In the genomic region with DNA sequence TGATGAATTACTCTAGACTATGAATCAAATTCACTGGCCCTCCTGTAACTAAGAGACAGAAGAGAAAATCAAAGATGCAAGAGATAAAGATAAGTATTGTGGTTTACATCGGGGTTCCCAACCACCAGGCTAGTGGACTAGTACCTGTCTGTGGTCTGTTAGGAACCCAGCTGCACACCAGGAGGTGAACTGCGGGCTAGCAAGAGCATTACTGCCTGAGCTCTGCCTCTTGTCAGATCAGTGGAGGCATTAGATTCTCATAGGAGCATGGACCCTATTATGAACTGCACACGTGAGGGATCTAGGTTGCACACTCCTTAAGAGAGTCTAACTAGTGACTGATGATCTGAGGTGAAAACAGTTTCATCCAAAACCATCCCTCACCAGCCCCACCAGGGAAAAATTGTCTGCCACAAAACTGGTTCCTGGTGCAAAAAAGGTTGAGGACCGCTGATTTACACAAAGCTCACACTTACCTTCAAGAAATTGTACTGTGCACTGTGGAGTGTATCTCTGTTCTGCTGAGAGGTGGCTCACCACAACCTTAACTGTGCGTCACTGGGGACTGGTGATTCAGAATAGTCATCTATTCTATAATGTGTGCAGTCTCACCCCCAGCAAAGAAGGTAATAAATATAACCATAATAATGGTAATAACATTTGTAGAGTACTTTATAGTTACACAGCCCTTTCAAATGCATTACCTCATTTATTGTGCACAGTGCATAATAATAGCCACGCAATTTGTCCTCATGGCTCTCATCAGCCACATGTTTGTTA, we compare ENCODE assay signal across 14 cellular contexts. TPM values are rescaled to one million over a fixed set of nuclear protein-coding genes. Genes with fewer than 3 reads are reported as not detected.
DNase-seq lines count a peak whose midpoint lies in the region; ATAC-seq and TF ChIP-seq lines count a peak whose summit lies in the region.
"Had no signal": no experiment of that assay in that cellular context is flagged by ENCODE, and none has a peak within 500 bp of the region (broad histone marks: within the 10 kb centered on the region; RNA-seq: fewer than 3 reads in every experiment).

No MANE protein-coding gene starts in this region.

- no peaks in the 10 kb centered on the region for H3K9me3 ChIP-seq in T-helper 17 cell (ENCODE audit: control insufficient read depth, low read length, poor library complexity, severe bottlenecking)
- H3K9me3 ChIP-seq in transverse colon, result peaks cover 0 to 5% of the 10 kb centered on the region in 2 donors
- H3K9me3 ChIP-seq: testis had no signal

- intact Hi-C loops in activated CD4-positive, alpha-beta T cell treated with anti-CD3 and anti-CD28 coated beads, Interleukin-2, amount 10 ng/mL, durations not matched to agents 24 days and 14 days (cut with micrococcal nuclease), result no loop called here
- intact Hi-C loops in transverse colon (cut with DNase I; ENCODE audit: low total_unique reads), result no loop called here

- peaks cover 2% of the 10 kb centered on the region for H3K36me3 Mint-ChIP-seq in activated CD4-positive, alpha-beta T cell treated with anti-CD3 and anti-CD28 coated beads, Interleukin-2, amount 10 ng/mL, durations not matched to agents 24 days and 14 days (ENCODE audit: low read depth)
- H3K36me3 Mint-ChIP-seq in T-helper 17 cell (ENCODE audit: low read depth) (no peaks in the 10 kb centered on the region), osteocyte (ENCODE audit: unreplicated experiment) (peaks cover 5% of the 10 kb centered on the region)

- H3K4me3 ChIP-seq in transverse colon, result no peak overlapping the region
- H3K4me3 ChIP-seq: testis had no signal

- 71 to 86% methylated on average over 2 to 6 of the region's 6 CpGs for WGBS in transverse colon (ENCODE audit: low coverage in 1 of 2), 2 donors

- no peak for TF ChIP-seq EP300 in transverse colon (IDR thresholded peaks at IDR 0.05; ENCODE audit: low read depth)

- H3K27me3 ChIP-seq in transverse colon, result no peaks in the 10 kb centered on the region
- H3K27me3 ChIP-seq: foreskin keratinocyte, testis had no signal

- H3K4me3 Mint-ChIP-seq in activated CD4-positive, alpha-beta T cell treated with anti-CD3 and anti-CD28 coated beads, Interleukin-2, amount 10 ng/mL, durations not matched to agents 24 days and 14 days, result no peak overlapping the region
- H3K4me3 Mint-ChIP-seq in T-helper 17 cell (no peak overlapping the region), osteocyte (ENCODE audit: unreplicated experiment) (no peak overlapping the region)
- H3K4me3 Mint-ChIP-seq: naive thymus-derived CD8-positive, alpha-beta T cell had no signal

- H3K27ac ChIP-seq in transverse colon, result no peak overlapping the region
- H3K27ac ChIP-seq: testis had no signal

- no peaks in the 10 kb centered on the region for H3K4me1 ChIP-seq in transverse colon
- H3K4me1 ChIP-seq: testis had no signal

- ATAC-seq in HG02885 (IDR thresholded peaks at IDR 0.05; ENCODE audit: poor library complexity, unreplicated experiment) (peak; percentile 65), T-helper 17 cell (peak; percentile 41), omental fat pad (ENCODE audit: low FRiP score) (no peak)
- ATAC-seq: naive thymus-derived CD8-positive, alpha-beta T cell had no signal

- peaks cover 7% of the 10 kb centered on the region for H3K9me3 Mint-ChIP-seq in activated CD4-positive, alpha-beta T cell treated with anti-CD3 and anti-CD28 coated beads, Interleukin-2, amount 10 ng/mL, durations not matched to agents 24 days and 14 days
- peaks cover 8% of the 10 kb centered on the region for H3K9me3 Mint-ChIP-seq in osteocyte (ENCODE audit: unreplicated experiment)

- TF ChIP-seq CTCF in osteocyte (IDR thresholded peaks at IDR 0.05) (no peak), transverse colon (IDR thresholded peaks at IDR 0.05) (no peak), omental fat pad (IDR thresholded peaks at IDR 0.05) (no peak)

- DNase-seq in activated CD4-positive, alpha-beta T cell treated with anti-CD3 and anti-CD28 coated beads, Interleukin-2, amount 10 ng/mL, durations not matched to agents 24 days and 14 days, result peak; percentile 66
- DNase-seq in activated CD4-positive, alpha-beta T cell treated with anti-CD3 and anti-CD28 coated beads, Interleukin-2, amount 50 U/mL, for 48 hours, result no peak
- no peak for DNase-seq in T-helper 17 cell
- DNase-seq in osteocyte (ENCODE audit: extremely low spot score, unreplicated experiment), result peak; percentile 48
- DNase-seq in transverse colon, result no peak
- no peak for DNase-seq in omental fat pad (ENCODE audit: low spot score)
- no peak for DNase-seq in SHP77 (lab: John Stamatoyannopoulos, UW)
- DNase-seq: foreskin keratinocyte; KBM-7; naive thymus-derived CD8-positive, alpha-beta T cell; NCI-H146; retina; testis had no signal

- TF ChIP-seq POLR2A in transverse colon (IDR thresholded peaks at IDR 0.05), result no peak

- peaks cover 17% of the 10 kb centered on the region for H3K4me1 Mint-ChIP-seq in activated CD4-positive, alpha-beta T cell treated with anti-CD3 and anti-CD28 coated beads, Interleukin-2, amount 10 ng/mL, durations not matched to agents 24 days and 14 days
- peaks cover 5% of the 10 kb centered on the region for H3K4me1 Mint-ChIP-seq in T-helper 17 cell
- no peaks in the 10 kb centered on the region for H3K4me1 Mint-ChIP-seq in osteocyte (ENCODE audit: unreplicated experiment)

- no peaks in the 10 kb centered on the region for H3K27me3 Mint-ChIP-seq in activated CD4-positive, alpha-beta T cell treated with anti-CD3 and anti-CD28 coated beads, Interleukin-2, amount 10 ng/mL, durations not matched to agents 24 days and 14 days
- H3K27me3 Mint-ChIP-seq in T-helper 17 cell (no peaks in the 10 kb centered on the region), osteocyte (ENCODE audit: unreplicated experiment) (peaks cover 2% of the 10 kb centered on the region)

- no peaks in the 10 kb centered on the region for H3K36me3 ChIP-seq in transverse colon

- in situ Hi-C loops in transverse colon (cut with MboI; ENCODE audit: low pct_ligation_motif_present in 1 of 4, low pct_unique_long_range_greater_than_20kb in 1 of 4, low sequenced_read_pairs in 3 of 4), result no loop called here

- H3K27ac Mint-ChIP-seq in activated CD4-positive, alpha-beta T cell treated with anti-CD3 and anti-CD28 coated beads, Interleukin-2, amount 10 ng/mL, durations not matched to agents 24 days and 14 days, result no peak overlapping the region
- no peak overlapping the region for H3K27ac Mint-ChIP-seq in T-helper 17 cell
- no peak overlapping the region for H3K27ac Mint-ChIP-seq in osteocyte (ENCODE audit: unreplicated experiment)
- H3K27ac Mint-ChIP-seq: naive thymus-derived CD8-positive, alpha-beta T cell had no signal

RNA-seq across cellular contexts. Expression of gene DUSP10, which starts 59.1 kb away (rescaled TPM):
- 13.5 and 14.6 TPM in 2 replicates for total RNA-seq in activated CD4-positive, alpha-beta T cell treated with anti-CD3 and anti-CD28 coated beads, Interleukin-2, amount 10 ng/mL, durations not matched to agents 24 days and 14 days
- total RNA-seq in T-helper 17 cell, result 100 to 1,000 TPM in 1 of 2 donors, 10 to 100 TPM in 1; 95.6 to 107 TPM
- 3.0 and 3.2 TPM in 2 replicates for total RNA-seq in osteocyte
- 1 to 10 TPM; 1.6 to 7.2 (median 4.9) TPM for total RNA-seq in transverse colon
- 10 to 100 TPM in 2 of 4 donors, 1 to 10 TPM in 2; 3.1 to 13.0 (median 10.2) TPM for total RNA-seq in omental fat pad

Comparison
In these comparisons a context has a peak if more than half of its experiments do, and no peak if none do; other contexts are left out.
1. DNase-seq: peak in activated CD4-positive, alpha-beta T cell treated with anti-CD3 and anti-CD28 coated beads, Interleukin-2, amount 10 ng/mL, durations not matched to agents 24 days and 14 days (single experiment) and osteocyte (single experiment); none in activated CD4-positive, alpha-beta T cell treated with anti-CD3 and anti-CD28 coated beads, Interleukin-2, amount 50 U/mL, for 48 hours (0 of 2), T-helper 17 cell (0 of 3), transverse colon (single experiment), omental fat pad (single experiment) and SHP77 (0 of 2).